Comparison of ENCODE assay signal across 8 cellular contexts in the genomic region with DNA sequence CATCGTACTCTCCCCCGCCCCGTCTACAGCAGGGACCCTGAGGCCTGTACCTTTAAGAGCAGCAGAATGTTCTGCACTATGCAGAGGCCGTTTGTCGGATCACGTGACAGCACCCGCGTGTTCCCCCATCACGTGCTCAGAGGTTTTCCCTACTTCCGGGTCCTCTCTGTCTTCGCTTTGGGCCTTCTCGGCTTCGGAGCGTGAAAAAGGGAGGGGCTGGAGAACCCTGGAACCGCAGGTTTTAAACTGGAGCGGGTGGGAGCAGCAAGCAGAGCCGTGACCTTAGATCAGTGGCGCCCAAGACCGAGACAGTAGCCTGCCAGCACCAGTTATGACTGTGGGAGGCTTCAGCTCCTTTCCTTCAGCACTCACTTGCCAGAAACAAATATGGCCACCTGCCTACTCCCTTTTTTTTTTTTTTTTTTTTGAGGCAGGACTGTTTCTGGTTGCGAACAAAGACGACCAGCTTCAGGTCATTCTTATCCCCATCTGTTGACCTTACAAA. TPM values are rescaled to one million over a fixed set of nuclear protein-coding genes. Genes with fewer than 3 reads are reported as not detected.
DNase-seq lines count a peak whose midpoint lies in the region; ATAC-seq, FAIRE-seq and TF ChIP-seq lines count a peak whose summit lies in the region.

A gene (minus strand): TSS at position 105 of the 505 bp plus-strand sequence. CDS start 315 bp downstream, outside the sequence.

- H3K36me3 Mint-ChIP-seq in IgD-negative memory B cell = peaks cover 1% of the 10 kb centered on the region

- FAIRE-seq in D721Med (lab: Jason Lieb, UNC) = no peak

- peaks cover 1% of the 10 kb centered on the region for H3K27me3 Mint-ChIP-seq in IgD-negative memory B cell

- ATAC-seq in GM21526 (IDR thresholded peaks at IDR 0.05; ENCODE audit: low FRiP score, unreplicated experiment) = peak; percentile 68

- peak within 1 kb of the TSS; percentile 99 to 100 (median 100) for H3K27ac Mint-ChIP-seq in IgD-negative memory B cell

- TF ChIP-seq CTCF in D721Med (IDR thresholded peaks at IDR 0.05; ENCODE audit: insufficient read depth, missing control alignments) (no peak), epithelial cell of esophagus (IDR thresholded peaks at IDR 0.05; ENCODE audit: insufficient read depth, low read depth, low read length, missing control alignments) (no peak)

- no peaks in the 10 kb centered on the region for H3K9me3 Mint-ChIP-seq in IgD-negative memory B cell

- H3K4me3 ChIP-seq in epithelial cell of esophagus (ENCODE audit: low read length) = peak within 1 kb of the TSS; percentile 99

- peak; percentile 95 for DNase-seq in D721Med (ENCODE audit: insufficient read length, low spot score)
- DNase-seq in OCI-M1 (lab: John Stamatoyannopoulos, UW) = peak; percentile 97
- DNase-seq in activated T-cell treated with anti-CD3 and anti-CD28 coated beads for 24 hours (ENCODE audit: low read depth) = peak; percentile 83
- DNase-seq in epithelial cell of esophagus (ENCODE audit: low read depth) = peak; percentile 92
- peak; percentile 85 for DNase-seq in middle frontal gyrus (ENCODE audit: extremely low spot score, low spot score)
- DNase-seq in stimulated activated CD8-positive, alpha-beta memory T cell treated with anti-CD3 and anti-CD28 coated beads, Interleukin-2, amount 100 ng/mL, for 1 hour (ENCODE audit: low read depth in 2 of 2) = peak; percentile 70 to 78

- peak within 1 kb of the TSS; percentile 97 to 99 (median 99) for H3K4me3 Mint-ChIP-seq in IgD-negative memory B cell

- peaks cover 15 to 30% (median 20%) of the 10 kb centered on the region in 3 donors for H3K4me1 Mint-ChIP-seq in IgD-negative memory B cell

RNA-seq across cellular contexts. Expression of the gene that starts here (rescaled TPM):
- polyA plus RNA-seq in IgD-negative memory B cell = 14.4 TPM

Comparison
In these comparisons a context has a peak if more than half of its experiments do, and no peak if none do; other contexts are left out.
1. Peak in every context shown above with its lines: DNase-seq, ATAC-seq and H3K4me3 ChIP-seq.